In the genomic region with DNA sequence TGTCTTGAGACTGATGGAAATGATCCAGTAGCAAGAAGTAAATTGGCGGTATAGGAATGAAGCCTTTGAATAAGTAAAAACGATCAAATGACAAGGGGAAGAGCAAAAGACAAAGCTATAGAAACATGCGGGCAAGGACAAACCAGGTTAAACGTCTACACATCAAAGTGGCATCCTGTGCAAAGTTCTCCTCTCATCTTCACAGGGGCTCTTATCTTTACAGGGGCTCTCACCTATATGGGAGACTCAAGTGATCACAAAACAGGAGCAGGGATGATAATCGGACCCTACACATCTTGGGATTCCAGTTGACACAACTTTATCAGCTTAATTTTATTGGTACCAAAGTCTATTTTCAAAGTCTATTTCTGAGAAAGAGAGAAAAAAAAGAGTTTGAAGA, we compare ENCODE assay signal across 8 cellular contexts.
"Had no signal": no experiment of that assay in that cellular context is flagged by ENCODE, and none has a peak within 500 bp of the region (broad histone marks: within the 10 kb centered on the region; RNA-seq: fewer than 3 reads in every experiment).

No MANE protein-coding gene starts in this region.

- ATAC-seq: GM12878 had no signal

- FAIRE-seq: G401.6, GM12878, GM12891, GM12892, GM18507, GM19239 had no signal

- DNase-seq: GDM1, GF-D8 had no signal

- H3K4me3 ChIP-seq: GM12878 had no signal
